1 cellular context compared by ENCODE assay signal in the genomic region with DNA sequence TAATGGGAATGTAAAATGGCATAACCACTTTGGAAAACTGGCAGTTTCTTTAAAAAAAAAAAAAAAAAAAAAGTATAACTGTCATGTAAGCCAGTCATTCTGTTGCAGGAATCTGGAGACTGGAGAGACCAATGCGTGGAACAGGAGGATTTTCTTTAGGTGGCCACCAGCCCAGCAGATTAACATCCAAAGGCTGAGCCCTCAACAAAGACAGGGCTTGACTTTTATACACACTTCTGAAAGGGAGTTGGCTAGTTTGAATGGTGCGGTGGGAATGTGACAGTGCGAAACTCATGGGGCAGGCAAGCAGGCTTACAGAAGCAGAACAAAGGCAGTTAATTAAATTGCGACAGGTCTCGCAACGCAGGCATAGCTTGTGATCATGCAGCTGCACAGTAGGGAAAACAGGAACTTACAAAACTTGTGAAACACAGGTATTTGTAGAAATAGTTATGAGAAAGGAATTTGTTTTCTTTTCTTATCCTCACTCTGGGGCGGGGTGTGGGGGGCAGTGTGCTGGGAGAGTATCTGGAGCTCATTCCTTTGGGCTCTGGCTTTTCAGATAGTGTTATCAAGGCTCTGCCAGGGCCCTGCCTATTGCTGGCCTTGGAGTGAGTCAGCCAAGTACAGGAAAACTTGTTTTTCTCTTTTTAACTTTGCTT.
TF ChIP-seq lines count a peak whose summit lies in the region.

No MANE protein-coding gene starts in this region.

TF ChIP-seq in K562, 482 proteins besides CTCF, POLR2A, EP300 and RAD21 (continued from another document and continues in another):
- TF ChIP-seq, protein P1, sequence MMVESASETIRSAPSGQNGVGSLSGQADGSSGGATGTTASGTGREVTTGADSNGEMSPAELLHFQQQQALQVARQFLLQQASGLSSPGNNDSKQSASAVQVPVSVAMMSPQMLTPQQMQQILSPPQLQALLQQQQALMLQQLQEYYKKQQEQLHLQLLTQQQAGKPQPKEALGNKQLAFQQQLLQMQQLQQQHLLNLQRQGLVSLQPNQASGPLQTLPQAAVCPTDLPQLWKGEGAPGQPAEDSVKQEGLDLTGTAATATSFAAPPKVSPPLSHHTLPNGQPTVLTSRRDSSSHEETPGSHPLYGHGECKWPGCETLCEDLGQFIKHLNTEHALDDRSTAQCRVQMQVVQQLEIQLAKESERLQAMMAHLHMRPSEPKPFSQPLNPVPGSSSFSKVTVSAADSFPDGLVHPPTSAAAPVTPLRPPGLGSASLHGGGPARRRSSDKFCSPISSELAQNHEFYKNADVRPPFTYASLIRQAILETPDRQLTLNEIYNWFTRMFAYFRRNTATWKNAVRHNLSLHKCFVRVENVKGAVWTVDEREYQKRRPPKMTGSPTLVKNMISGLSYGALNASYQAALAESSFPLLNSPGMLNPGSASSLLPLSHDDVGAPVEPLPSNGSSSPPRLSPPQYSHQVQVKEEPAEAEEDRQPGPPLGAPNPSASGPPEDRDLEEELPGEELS (CRISPR knock-in tag; IDR thresholded peaks at IDR 0.05; ENCODE audit: borderline replicate concordance) = 0 out of 2 replicates have a peak, but pooled peaks have one; percentile 13
- TF ChIP-seq ZNF699 (CRISPR knock-in tag; IDR thresholded peaks at IDR 0.05; ENCODE audit: insufficient replicate concordance) = no peak
- no peak for TF ChIP-seq ZBTB1 (CRISPR knock-in tag; IDR thresholded peaks at IDR 0.05; ENCODE audit: borderline replicate concordance, low read depth)
- TF ChIP-seq RBM34 (IDR thresholded peaks at IDR 0.05; ENCODE audit: borderline replicate concordance, insufficient read depth, low read length) = no peak
- TF ChIP-seq, protein P2, sequence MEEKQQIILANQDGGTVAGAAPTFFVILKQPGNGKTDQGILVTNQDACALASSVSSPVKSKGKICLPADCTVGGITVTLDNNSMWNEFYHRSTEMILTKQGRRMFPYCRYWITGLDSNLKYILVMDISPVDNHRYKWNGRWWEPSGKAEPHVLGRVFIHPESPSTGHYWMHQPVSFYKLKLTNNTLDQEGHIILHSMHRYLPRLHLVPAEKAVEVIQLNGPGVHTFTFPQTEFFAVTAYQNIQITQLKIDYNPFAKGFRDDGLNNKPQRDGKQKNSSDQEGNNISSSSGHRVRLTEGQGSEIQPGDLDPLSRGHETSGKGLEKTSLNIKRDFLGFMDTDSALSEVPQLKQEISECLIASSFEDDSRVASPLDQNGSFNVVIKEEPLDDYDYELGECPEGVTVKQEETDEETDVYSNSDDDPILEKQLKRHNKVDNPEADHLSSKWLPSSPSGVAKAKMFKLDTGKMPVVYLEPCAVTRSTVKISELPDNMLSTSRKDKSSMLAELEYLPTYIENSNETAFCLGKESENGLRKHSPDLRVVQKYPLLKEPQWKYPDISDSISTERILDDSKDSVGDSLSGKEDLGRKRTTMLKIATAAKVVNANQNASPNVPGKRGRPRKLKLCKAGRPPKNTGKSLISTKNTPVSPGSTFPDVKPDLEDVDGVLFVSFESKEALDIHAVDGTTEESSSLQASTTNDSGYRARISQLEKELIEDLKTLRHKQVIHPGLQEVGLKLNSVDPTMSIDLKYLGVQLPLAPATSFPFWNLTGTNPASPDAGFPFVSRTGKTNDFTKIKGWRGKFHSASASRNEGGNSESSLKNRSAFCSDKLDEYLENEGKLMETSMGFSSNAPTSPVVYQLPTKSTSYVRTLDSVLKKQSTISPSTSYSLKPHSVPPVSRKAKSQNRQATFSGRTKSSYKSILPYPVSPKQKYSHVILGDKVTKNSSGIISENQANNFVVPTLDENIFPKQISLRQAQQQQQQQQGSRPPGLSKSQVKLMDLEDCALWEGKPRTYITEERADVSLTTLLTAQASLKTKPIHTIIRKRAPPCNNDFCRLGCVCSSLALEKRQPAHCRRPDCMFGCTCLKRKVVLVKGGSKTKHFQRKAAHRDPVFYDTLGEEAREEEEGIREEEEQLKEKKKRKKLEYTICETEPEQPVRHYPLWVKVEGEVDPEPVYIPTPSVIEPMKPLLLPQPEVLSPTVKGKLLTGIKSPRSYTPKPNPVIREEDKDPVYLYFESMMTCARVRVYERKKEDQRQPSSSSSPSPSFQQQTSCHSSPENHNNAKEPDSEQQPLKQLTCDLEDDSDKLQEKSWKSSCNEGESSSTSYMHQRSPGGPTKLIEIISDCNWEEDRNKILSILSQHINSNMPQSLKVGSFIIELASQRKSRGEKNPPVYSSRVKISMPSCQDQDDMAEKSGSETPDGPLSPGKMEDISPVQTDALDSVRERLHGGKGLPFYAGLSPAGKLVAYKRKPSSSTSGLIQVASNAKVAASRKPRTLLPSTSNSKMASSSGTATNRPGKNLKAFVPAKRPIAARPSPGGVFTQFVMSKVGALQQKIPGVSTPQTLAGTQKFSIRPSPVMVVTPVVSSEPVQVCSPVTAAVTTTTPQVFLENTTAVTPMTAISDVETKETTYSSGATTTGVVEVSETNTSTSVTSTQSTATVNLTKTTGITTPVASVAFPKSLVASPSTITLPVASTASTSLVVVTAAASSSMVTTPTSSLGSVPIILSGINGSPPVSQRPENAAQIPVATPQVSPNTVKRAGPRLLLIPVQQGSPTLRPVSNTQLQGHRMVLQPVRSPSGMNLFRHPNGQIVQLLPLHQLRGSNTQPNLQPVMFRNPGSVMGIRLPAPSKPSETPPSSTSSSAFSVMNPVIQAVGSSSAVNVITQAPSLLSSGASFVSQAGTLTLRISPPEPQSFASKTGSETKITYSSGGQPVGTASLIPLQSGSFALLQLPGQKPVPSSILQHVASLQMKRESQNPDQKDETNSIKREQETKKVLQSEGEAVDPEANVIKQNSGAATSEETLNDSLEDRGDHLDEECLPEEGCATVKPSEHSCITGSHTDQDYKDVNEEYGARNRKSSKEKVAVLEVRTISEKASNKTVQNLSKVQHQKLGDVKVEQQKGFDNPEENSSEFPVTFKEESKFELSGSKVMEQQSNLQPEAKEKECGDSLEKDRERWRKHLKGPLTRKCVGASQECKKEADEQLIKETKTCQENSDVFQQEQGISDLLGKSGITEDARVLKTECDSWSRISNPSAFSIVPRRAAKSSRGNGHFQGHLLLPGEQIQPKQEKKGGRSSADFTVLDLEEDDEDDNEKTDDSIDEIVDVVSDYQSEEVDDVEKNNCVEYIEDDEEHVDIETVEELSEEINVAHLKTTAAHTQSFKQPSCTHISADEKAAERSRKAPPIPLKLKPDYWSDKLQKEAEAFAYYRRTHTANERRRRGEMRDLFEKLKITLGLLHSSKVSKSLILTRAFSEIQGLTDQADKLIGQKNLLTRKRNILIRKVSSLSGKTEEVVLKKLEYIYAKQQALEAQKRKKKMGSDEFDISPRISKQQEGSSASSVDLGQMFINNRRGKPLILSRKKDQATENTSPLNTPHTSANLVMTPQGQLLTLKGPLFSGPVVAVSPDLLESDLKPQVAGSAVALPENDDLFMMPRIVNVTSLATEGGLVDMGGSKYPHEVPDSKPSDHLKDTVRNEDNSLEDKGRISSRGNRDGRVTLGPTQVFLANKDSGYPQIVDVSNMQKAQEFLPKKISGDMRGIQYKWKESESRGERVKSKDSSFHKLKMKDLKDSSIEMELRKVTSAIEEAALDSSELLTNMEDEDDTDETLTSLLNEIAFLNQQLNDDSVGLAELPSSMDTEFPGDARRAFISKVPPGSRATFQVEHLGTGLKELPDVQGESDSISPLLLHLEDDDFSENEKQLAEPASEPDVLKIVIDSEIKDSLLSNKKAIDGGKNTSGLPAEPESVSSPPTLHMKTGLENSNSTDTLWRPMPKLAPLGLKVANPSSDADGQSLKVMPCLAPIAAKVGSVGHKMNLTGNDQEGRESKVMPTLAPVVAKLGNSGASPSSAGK (IDR thresholded peaks at IDR 0.05) = peak; percentile 31; the same call in 1 of the 2 replicates
- TF ChIP-seq TBL1XR1 (IDR thresholded peaks at IDR 0.05; ENCODE audit: low read length in 2 of 2) = peak; percentile 36 to 75; a peak in 2 of 4 replicates
- TF ChIP-seq KAT7 (CRISPR knock-in tag; IDR thresholded peaks at IDR 0.05; ENCODE audit: borderline replicate concordance) = peak; percentile 80; the same call in 1 of the 2 replicates
- no peak for TF ChIP-seq ZNF830 (CRISPR knock-in tag; IDR thresholded peaks at IDR 0.05)
- peak; percentile 97 for TF ChIP-seq CCNT2 (IDR thresholded peaks at IDR 0.05; ENCODE audit: borderline replicate concordance, extremely low read depth, insufficient read length, low read depth, low read length)
- TF ChIP-seq ZNF282 (CRISPR knock-in tag; IDR thresholded peaks at IDR 0.05) = no peak
- no peak for TF ChIP-seq ZNF436 (CRISPR knock-in tag; IDR thresholded peaks at IDR 0.05)
- TF ChIP-seq TSC22D4 (tag; IDR thresholded peaks at IDR 0.05) = no peak
- TF ChIP-seq SLC30A9 (CRISPR knock-in tag; IDR thresholded peaks at IDR 0.05) = no peak
- TF ChIP-seq JUN (IDR thresholded peaks at IDR 0.05; ENCODE audit: borderline replicate concordance, low read depth, low read length) = peak; percentile 78
- TF ChIP-seq JUN (CRISPR knock-in tag; IDR thresholded peaks at IDR 0.05; ENCODE audit: borderline replicate concordance) = 0 out of 2 replicates have a peak, but pooled peaks have one; percentile 73
- peak; percentile 63 for TF ChIP-seq ZNF644 (tag; IDR thresholded peaks at IDR 0.05; ENCODE audit: low read depth)
- TF ChIP-seq STAT5A (IDR thresholded peaks at IDR 0.05; ENCODE audit: borderline replicate concordance, low read length) = peak; percentile 79; the same call in 1 of the 2 replicates
- TF ChIP-seq, protein P3, sequence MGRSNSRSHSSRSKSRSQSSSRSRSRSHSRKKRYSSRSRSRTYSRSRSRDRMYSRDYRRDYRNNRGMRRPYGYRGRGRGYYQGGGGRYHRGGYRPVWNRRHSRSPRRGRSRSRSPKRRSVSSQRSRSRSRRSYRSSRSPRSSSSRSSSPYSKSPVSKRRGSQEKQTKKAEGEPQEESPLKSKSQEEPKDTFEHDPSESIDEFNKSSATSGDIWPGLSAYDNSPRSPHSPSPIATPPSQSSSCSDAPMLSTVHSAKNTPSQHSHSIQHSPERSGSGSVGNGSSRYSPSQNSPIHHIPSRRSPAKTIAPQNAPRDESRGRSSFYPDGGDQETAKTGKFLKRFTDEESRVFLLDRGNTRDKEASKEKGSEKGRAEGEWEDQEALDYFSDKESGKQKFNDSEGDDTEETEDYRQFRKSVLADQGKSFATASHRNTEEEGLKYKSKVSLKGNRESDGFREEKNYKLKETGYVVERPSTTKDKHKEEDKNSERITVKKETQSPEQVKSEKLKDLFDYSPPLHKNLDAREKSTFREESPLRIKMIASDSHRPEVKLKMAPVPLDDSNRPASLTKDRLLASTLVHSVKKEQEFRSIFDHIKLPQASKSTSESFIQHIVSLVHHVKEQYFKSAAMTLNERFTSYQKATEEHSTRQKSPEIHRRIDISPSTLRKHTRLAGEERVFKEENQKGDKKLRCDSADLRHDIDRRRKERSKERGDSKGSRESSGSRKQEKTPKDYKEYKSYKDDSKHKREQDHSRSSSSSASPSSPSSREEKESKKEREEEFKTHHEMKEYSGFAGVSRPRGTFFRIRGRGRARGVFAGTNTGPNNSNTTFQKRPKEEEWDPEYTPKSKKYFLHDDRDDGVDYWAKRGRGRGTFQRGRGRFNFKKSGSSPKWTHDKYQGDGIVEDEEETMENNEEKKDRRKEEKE (IDR thresholded peaks at IDR 0.05; ENCODE audit: borderline replicate concordance in 1 of 2, control insufficient read depth in 1 of 2, low read depth in 2 of 2, low read length in 1 of 2) = no peak
- TF ChIP-seq, protein P4, sequence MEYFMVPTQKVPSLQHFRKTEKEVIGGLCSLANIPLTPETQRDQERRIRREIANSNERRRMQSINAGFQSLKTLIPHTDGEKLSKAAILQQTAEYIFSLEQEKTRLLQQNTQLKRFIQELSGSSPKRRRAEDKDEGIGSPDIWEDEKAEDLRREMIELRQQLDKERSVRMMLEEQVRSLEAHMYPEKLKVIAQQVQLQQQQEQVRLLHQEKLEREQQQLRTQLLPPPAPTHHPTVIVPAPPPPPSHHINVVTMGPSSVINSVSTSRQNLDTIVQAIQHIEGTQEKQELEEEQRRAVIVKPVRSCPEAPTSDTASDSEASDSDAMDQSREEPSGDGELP (CRISPR knock-in tag; IDR thresholded peaks at IDR 0.05; ENCODE audit: borderline replicate concordance) = peak; percentile 85
- TF ChIP-seq, protein P5, sequence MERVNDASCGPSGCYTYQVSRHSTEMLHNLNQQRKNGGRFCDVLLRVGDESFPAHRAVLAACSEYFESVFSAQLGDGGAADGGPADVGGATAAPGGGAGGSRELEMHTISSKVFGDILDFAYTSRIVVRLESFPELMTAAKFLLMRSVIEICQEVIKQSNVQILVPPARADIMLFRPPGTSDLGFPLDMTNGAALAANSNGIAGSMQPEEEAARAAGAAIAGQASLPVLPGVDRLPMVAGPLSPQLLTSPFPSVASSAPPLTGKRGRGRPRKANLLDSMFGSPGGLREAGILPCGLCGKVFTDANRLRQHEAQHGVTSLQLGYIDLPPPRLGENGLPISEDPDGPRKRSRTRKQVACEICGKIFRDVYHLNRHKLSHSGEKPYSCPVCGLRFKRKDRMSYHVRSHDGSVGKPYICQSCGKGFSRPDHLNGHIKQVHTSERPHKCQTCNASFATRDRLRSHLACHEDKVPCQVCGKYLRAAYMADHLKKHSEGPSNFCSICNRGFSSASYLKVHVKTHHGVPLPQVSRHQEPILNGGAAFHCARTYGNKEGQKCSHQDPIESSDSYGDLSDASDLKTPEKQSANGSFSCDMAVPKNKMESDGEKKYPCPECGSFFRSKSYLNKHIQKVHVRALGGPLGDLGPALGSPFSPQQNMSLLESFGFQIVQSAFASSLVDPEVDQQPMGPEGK (CRISPR knock-in tag; IDR thresholded peaks at IDR 0.05; ENCODE audit: borderline replicate concordance) = no peak
- TF ChIP-seq EHMT2 (IDR thresholded peaks at IDR 0.05) = peak; percentile 80
- peak; percentile 83 for TF ChIP-seq LCOR (CRISPR knock-in tag; IDR thresholded peaks at IDR 0.05)
- peak; percentile 91 for TF ChIP-seq ELF4 (CRISPR knock-in tag; IDR thresholded peaks at IDR 0.05)
- TF ChIP-seq SP2 (IDR thresholded peaks at IDR 0.05; ENCODE audit: extremely low read depth, low read depth, low read length, poor library complexity, severe bottlenecking) = no peak
- TF ChIP-seq CREB1 (IDR thresholded peaks at IDR 0.05) = no peak
- peak; percentile 32; the same call in 1 of the 2 replicates for TF ChIP-seq CREB1 (CRISPR knock-in tag; IDR thresholded peaks at IDR 0.05)
- no peak for TF ChIP-seq ZNF764 (CRISPR knock-in tag; IDR thresholded peaks at IDR 0.05; ENCODE audit: low read depth)
- TF ChIP-seq EWSR1 (IDR thresholded peaks at IDR 0.05; ENCODE audit: borderline replicate concordance, low read depth, partially characterized antibody) = no peak
- TF ChIP-seq, protein P6, sequence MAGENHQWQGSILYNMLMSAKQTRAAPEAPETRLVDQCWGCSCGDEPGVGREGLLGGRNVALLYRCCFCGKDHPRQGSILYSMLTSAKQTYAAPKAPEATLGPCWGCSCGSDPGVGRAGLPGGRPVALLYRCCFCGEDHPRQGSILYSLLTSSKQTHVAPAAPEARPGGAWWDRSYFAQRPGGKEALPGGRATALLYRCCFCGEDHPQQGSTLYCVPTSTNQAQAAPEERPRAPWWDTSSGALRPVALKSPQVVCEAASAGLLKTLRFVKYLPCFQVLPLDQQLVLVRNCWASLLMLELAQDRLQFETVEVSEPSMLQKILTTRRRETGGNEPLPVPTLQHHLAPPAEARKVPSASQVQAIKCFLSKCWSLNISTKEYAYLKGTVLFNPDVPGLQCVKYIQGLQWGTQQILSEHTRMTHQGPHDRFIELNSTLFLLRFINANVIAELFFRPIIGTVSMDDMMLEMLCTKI (IDR thresholded peaks at IDR 0.05; ENCODE audit: partially characterized antibody) = no peak
- TF ChIP-seq RNF2 (IDR thresholded peaks at IDR 0.05) = no peak; the same call in 1 of the 2 replicates
- peak; percentile 91 for TF ChIP-seq SMAD4 (CRISPR knock-in tag; conservative IDR thresholded peaks at IDR 0.05)
- TF ChIP-seq MXI1 (IDR thresholded peaks at IDR 0.05; ENCODE audit: low read depth, low read length) = no peak
- peak; percentile 88 for TF ChIP-seq TEAD2 (tag; IDR thresholded peaks at IDR 0.05)
